8 cellular contexts compared by ENCODE assay signal in genomic region chr6:44237021-44237812, GRCh38. TPM values are rescaled to one million over a fixed set of nuclear protein-coding genes. Genes with fewer than 3 reads are reported as not detected.
DNase-seq lines count a peak whose midpoint lies in the region; ATAC-seq, FAIRE-seq and TF ChIP-seq lines count a peak whose summit lies in the region.

No MANE protein-coding gene starts in this region.

- H3K4me3 ChIP-seq in endothelial cell of umbilical vein (replicated peaks in 1 of 3; ENCODE audit: insufficient read depth in 1 of 3, low read depth in 1 of 3, low read length in 3 of 3): peak overlapping the region in 1 of 3 experiments; percentile 35

- DNase-seq in C1 segment of cervical spinal cord (lab: John Stamatoyannopoulos, UW): peak in 11 of 14 donors; percentile 54 to 94 (median 80)
- peak; percentile 97 for DNase-seq in HT-29 (ENCODE audit: low spot score)
- peak; percentile 82 to 85 for DNase-seq in NOMO-1 (lab: John Stamatoyannopoulos, UW; ENCODE audit: unreplicated experiment in 2 of 2)
- peak; percentile 49 for DNase-seq in activated CD8-positive, alpha-beta memory T cell treated with anti-CD3 and anti-CD28 coated beads, Interleukin-2, amount 50 U/mL, for 24 hours (ENCODE audit: extremely low read depth)
- peak; percentile 98 for DNase-seq in endothelial cell of umbilical vein (ENCODE audit: low read depth, low spot score)
- DNase-seq in mesenteric fat pad (ENCODE audit: low spot score): peak; percentile 95
- peak; percentile 84 for DNase-seq in stimulated activated CD8-positive, alpha-beta memory T cell treated with anti-CD3 and anti-CD28 coated beads, Interleukin-4, amount 100 ng/mL, for 48 hours

- dilution Hi-C loops in endothelial cell of umbilical vein (cut with MboI; ENCODE audit: extremely low pct_ligation_motif_present, low sequenced_read_pairs): loop anchor here (10.0 kb wide), 1 partner anchor 132 kb away; no protein-coding TSS in a partner anchor

- H3K4me2 ChIP-seq in endothelial cell of umbilical vein (ENCODE audit: insufficient read depth, low read length): peak overlapping the region; percentile 14

- no peaks in the 10 kb centered on the region for H3K79me2 ChIP-seq in endothelial cell of umbilical vein (ENCODE audit: control insufficient read depth, insufficient read depth, low read length)

- H3K27me3 ChIP-seq in endothelial cell of umbilical vein (ENCODE audit: control insufficient read depth in 2 of 2, insufficient read depth in 2 of 2, low read length in 2 of 2): no peaks in the 10 kb centered on the region

- TF ChIP-seq POLR2A in endothelial cell of umbilical vein (IDR thresholded peaks at IDR 0.05; ENCODE audit: low read depth, low read length): no peak

- FAIRE-seq in endothelial cell of umbilical vein (lab: Jason Lieb, UNC): peak; percentile 94

- peak overlapping the region; percentile 64 for H3K9ac ChIP-seq in endothelial cell of umbilical vein (replicated peaks; ENCODE audit: extremely low read depth, insufficient read depth, low read length)

- no peaks in the 10 kb centered on the region for H4K20me1 ChIP-seq in endothelial cell of umbilical vein (replicated peaks; ENCODE audit: control insufficient read depth, extremely low read depth, insufficient read depth, low read length)

- H3K9me1 ChIP-seq in endothelial cell of umbilical vein (replicated peaks; ENCODE audit: control insufficient read depth, extremely low read depth, insufficient read depth, low read length): no peaks in the 10 kb centered on the region

- TSS peak; percentile 50 for BruUV-seq in endothelial cell of umbilical vein (replicated peaks; lab: Mats Ljungman, UMichigan)

- peak overlapping the region; percentile 70 for H3K27ac ChIP-seq in endothelial cell of umbilical vein (ENCODE audit: insufficient read depth, low read depth, low read length)

- no peaks in the 10 kb centered on the region for H3K9me3 ChIP-seq in endothelial cell of umbilical vein (replicated peaks; ENCODE audit: control insufficient read depth, insufficient read depth, low read length)

- H3K4me1 ChIP-seq in endothelial cell of umbilical vein (ENCODE audit: control insufficient read depth, extremely low read depth, insufficient read depth, low read length): peaks cover 41% of the 10 kb centered on the region

- H3K36me3 ChIP-seq in endothelial cell of umbilical vein (ENCODE audit: control insufficient read depth in 2 of 2, extremely low read depth in 1 of 2, insufficient read depth in 2 of 2, low read length in 2 of 2): peaks cover 12 to 20% of the 10 kb centered on the region in 2 experiments

- TF ChIP-seq CTCF in endothelial cell of umbilical vein (IDR thresholded peaks at IDR 0.05; ENCODE audit: extremely low read depth in 1 of 2, insufficient read depth in 1 of 2, low read depth in 1 of 2, low read length in 2 of 2): no peak

- POLR2A ChIA-PET in endothelial cell of umbilical vein (lab: Charles Lee): interaction anchor here (1.0 to 1.3 kb wide), 3 partner anchors 10 to 64 kb away, joined by 4 to 6 read pairs (median 4); partner anchors contain the start of gene HSP90AB1

- CTCF ChIA-PET in endothelial cell of umbilical vein (lab: Charles Lee): interaction anchor here (0.6 to 7.2 kb wide), 18 partner anchors 9 to 142 kb away, joined by 3 to 148 read pairs (median 4); partner anchors contain the start of genes HSP90AB1, SLC29A1 and SLC35B2

- no peak overlapping the region for H2AFZ ChIP-seq in endothelial cell of umbilical vein (ENCODE audit: low read depth, low read length)

- intact Hi-C loops in endothelial cell of umbilical vein (cut with micrococcal nuclease): loop anchor here (1.0 kb wide), 3 partner anchors 28 to 133 kb away; partner anchors contain the start of gene NFKBIE

- peak; percentile 75 for ATAC-seq in GM19463 (IDR thresholded peaks at IDR 0.05; ENCODE audit: unreplicated experiment)

TF ChIP-seq in endothelial cell of umbilical vein, 7 proteins besides CTCF, POLR2A, EP300 and RAD21:
- TF ChIP-seq EZH2 (IDR thresholded peaks at IDR 0.05; ENCODE audit: borderline replicate concordance, low read depth, low read length, severe bottlenecking) (no peak), GATA2 (IDR thresholded peaks at IDR 0.05; ENCODE audit: insufficient read depth, insufficient read length, low read depth, low read length) (no peak), FOS (IDR thresholded peaks at IDR 0.05; ENCODE audit: borderline replicate concordance, insufficient read depth, low read length) (peak; percentile 88), POLR2AphosphoS5 (IDR thresholded peaks at IDR 0.05; ENCODE audit: insufficient read depth, low read depth, low read length) (peak; percentile 61), MAX (IDR thresholded peaks at IDR 0.05; ENCODE audit: insufficient read depth, insufficient read length) (no peak), JUN (IDR thresholded peaks at IDR 0.05; ENCODE audit: borderline replicate concordance, insufficient read depth, insufficient read length, low read depth) (peak; percentile 84), MYC (IDR thresholded peaks at IDR 0.05; ENCODE audit: low read depth, low read length) (peak; percentile 36)
TF ChIP-seq in endothelial cell of umbilical vein: peak in this region for 4.

RNA-seq across cellular contexts. Expression of gene HSP90AB1, which starts 9.7 kb away (rescaled TPM):
- 751 and 810 TPM in 2 replicates for total RNA-seq in HT-29 (2014; rRNA removed; shearing (Covaris generic))
- total RNA-seq in endothelial cell of umbilical vein (1,088 and 1,201 TPM in 2 replicates), mesenteric fat pad (630 TPM)
- 557 and 824 TPM in 2 replicates for polyA plus RNA-seq in endothelial cell of umbilical vein
- polyA plus RNA-seq in endothelial cell of umbilical vein (2011; cell fraction: cytosol; rRNA removed): 942 and 1,041 TPM in 2 replicates
- 609 and 717 TPM in 2 replicates for polyA plus RNA-seq in endothelial cell of umbilical vein (2011; cell fraction: nucleus; rRNA removed)
- polyA plus RNA-seq in endothelial cell of umbilical vein (2012): 1,037 and 1,473 TPM in 2 replicates
- 861 and 862 TPM in 2 replicates for polyA minus RNA-seq in endothelial cell of umbilical vein
- 534 TPM for polyA minus RNA-seq in endothelial cell of umbilical vein (2011; cell fraction: cytosol; rRNA and poly(A)+ RNA removed)
- polyA minus RNA-seq in endothelial cell of umbilical vein (2011; cell fraction: nucleus; rRNA and poly(A)+ RNA removed): 163 and 218 TPM in 2 replicates

RNA-seq across cellular contexts. Expression of gene SLC29A1, which starts 13.8 kb away (rescaled TPM):
- total RNA-seq in HT-29 (2014; rRNA removed; shearing (Covaris generic)): 30.8 and 33.4 TPM in 2 replicates
- 202 and 219 TPM in 2 replicates for total RNA-seq in endothelial cell of umbilical vein
- polyA plus RNA-seq in endothelial cell of umbilical vein: 539 and 592 TPM in 2 replicates
- 283 and 310 TPM in 2 replicates for polyA plus RNA-seq in endothelial cell of umbilical vein (2011; cell fraction: cytosol; rRNA removed)
- 598 and 634 TPM in 2 replicates for polyA plus RNA-seq in endothelial cell of umbilical vein (2011; cell fraction: nucleus; rRNA removed)
- 223 and 254 TPM in 2 replicates for polyA plus RNA-seq in endothelial cell of umbilical vein (2012)
- 472 and 495 TPM in 2 replicates for polyA minus RNA-seq in endothelial cell of umbilical vein
- polyA minus RNA-seq in endothelial cell of umbilical vein (2011; cell fraction: cytosol; rRNA and poly(A)+ RNA removed): 35.7 TPM
- polyA minus RNA-seq in endothelial cell of umbilical vein (2011; cell fraction: nucleus; rRNA and poly(A)+ RNA removed): 135 and 171 TPM in 2 replicates
- total RNA-seq in mesenteric fat pad: 205 TPM

RNA-seq across cellular contexts. Expression of gene SLC35B2, which starts 20.1 kb away (rescaled TPM):
- 189 and 193 TPM in 2 replicates for total RNA-seq in HT-29 (2014; rRNA removed; shearing (Covaris generic))
- total RNA-seq in endothelial cell of umbilical vein (53.4 and 53.9 TPM in 2 replicates), mesenteric fat pad (27.4 TPM)
- polyA plus RNA-seq in endothelial cell of umbilical vein: 112 and 148 TPM in 2 replicates
- 76.0 and 79.0 TPM in 2 replicates for polyA plus RNA-seq in endothelial cell of umbilical vein (2011; cell fraction: cytosol; rRNA removed)
- 74.2 and 86.3 TPM in 2 replicates for polyA plus RNA-seq in endothelial cell of umbilical vein (2011; cell fraction: nucleus; rRNA removed)
- polyA plus RNA-seq in endothelial cell of umbilical vein (2012): 52.5 and 55.0 TPM in 2 replicates
- polyA minus RNA-seq in endothelial cell of umbilical vein: 78.2 and 84.1 TPM in 2 replicates
- polyA minus RNA-seq in endothelial cell of umbilical vein (2011; cell fraction: cytosol; rRNA and poly(A)+ RNA removed): 35.8 TPM
- polyA minus RNA-seq in endothelial cell of umbilical vein (2011; cell fraction: nucleus; rRNA and poly(A)+ RNA removed): 14.9 and 16.5 TPM in 2 replicates

RNA-seq across cellular contexts. Expression of gene MYMX, which starts 20.5 kb away (rescaled TPM):
- total RNA-seq in HT-29 (2014; rRNA removed; shearing (Covaris generic)): not detected in 2 replicates
- total RNA-seq in endothelial cell of umbilical vein (not detected in 2 replicates), mesenteric fat pad (11.6 TPM)
- polyA plus RNA-seq in endothelial cell of umbilical vein: 0.18 and 0.24 TPM in 2 replicates
- 0.14 and 0.21 TPM in 2 replicates for polyA plus RNA-seq in endothelial cell of umbilical vein (2011; cell fraction: cytosol; rRNA removed)
- 0.22 TPM in 1 of 2 replicates, not detected in the other for polyA plus RNA-seq in endothelial cell of umbilical vein (2011; cell fraction: nucleus; rRNA removed)
- not detected in 2 replicates for polyA plus RNA-seq in endothelial cell of umbilical vein (2012)
- polyA minus RNA-seq in endothelial cell of umbilical vein: not detected in 2 replicates
- polyA minus RNA-seq in endothelial cell of umbilical vein (2011; cell fraction: cytosol; rRNA and poly(A)+ RNA removed): not detected
- polyA minus RNA-seq in endothelial cell of umbilical vein (2011; cell fraction: nucleus; rRNA and poly(A)+ RNA removed): not detected in 2 replicates

RNA-seq across cellular contexts. Expression of gene NFKBIE, which starts 28.1 kb away (rescaled TPM):
- 11.2 and 19.3 TPM in 2 replicates for total RNA-seq in HT-29 (2014; rRNA removed; shearing (Covaris generic))
- total RNA-seq in endothelial cell of umbilical vein (15.6 and 19.0 TPM in 2 replicates), mesenteric fat pad (6.6 TPM)
- 22.6 and 25.8 TPM in 2 replicates for polyA plus RNA-seq in endothelial cell of umbilical vein
- polyA plus RNA-seq in endothelial cell of umbilical vein (2011; cell fraction: cytosol; rRNA removed): 14.6 and 17.7 TPM in 2 replicates
- polyA plus RNA-seq in endothelial cell of umbilical vein (2011; cell fraction: nucleus; rRNA removed): 13.9 and 14.2 TPM in 2 replicates
- 10.0 and 15.1 TPM in 2 replicates for polyA plus RNA-seq in endothelial cell of umbilical vein (2012)
- polyA minus RNA-seq in endothelial cell of umbilical vein: 7.1 and 11.1 TPM in 2 replicates
- 4.9 TPM for polyA minus RNA-seq in endothelial cell of umbilical vein (2011; cell fraction: cytosol; rRNA and poly(A)+ RNA removed)
- polyA minus RNA-seq in endothelial cell of umbilical vein (2011; cell fraction: nucleus; rRNA and poly(A)+ RNA removed): 4.3 and 11.1 TPM in 2 replicates
